Comparison of ENCODE assay signal across 8 cellular contexts in the genomic region with DNA sequence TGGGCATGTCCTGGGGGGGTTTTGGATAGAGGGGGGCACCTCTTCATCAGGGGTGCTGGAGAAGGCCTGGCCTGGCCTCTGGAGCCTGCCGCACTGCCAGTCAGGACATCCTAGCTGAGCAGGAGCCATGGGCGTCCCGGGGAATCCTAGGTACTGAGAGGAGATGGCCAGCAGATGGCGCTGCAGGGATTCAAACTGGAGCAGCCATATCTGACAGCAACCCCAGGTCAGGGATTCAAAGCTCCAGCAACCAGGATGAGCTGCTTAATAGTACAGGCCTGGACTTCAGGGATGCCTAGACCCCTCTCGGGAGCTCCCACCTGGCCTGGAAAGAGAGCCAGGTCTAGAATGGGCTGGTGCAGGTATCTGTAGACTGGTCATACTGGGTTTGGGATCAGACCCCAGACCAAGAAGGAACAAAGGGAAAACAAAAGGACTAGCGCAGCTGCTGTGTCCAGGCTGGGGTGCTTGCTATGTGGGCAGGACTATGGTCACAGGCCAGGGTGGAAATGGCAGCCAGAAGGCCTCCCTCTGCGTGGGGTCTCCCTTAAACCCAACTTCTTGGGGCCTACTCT.
DNase-seq lines count a peak whose midpoint lies in the region; ATAC-seq lines count a peak whose summit lies in the region.

No MANE protein-coding gene starts in this region.

- ATAC-seq in left lobe of liver (peak; percentile 96), GM18502 (IDR thresholded peaks at IDR 0.05; ENCODE audit: poor library complexity, unreplicated experiment) (no peak), GM18498 (IDR thresholded peaks at IDR 0.05; ENCODE audit: unreplicated experiment) (no peak)

- peak; percentile 14 for DNase-seq in CMK (ENCODE audit: low read depth)
- peak; percentile 3 for DNase-seq in GM19240 (ENCODE audit: insufficient read length, low spot score)
- peak; percentile 57 for DNase-seq in NCI-H226
- DNase-seq in amniotic epithelial cell (ENCODE audit: low read depth) = peak; percentile 0
- DNase-seq in left lobe of liver (ENCODE audit: low spot score) = peak; percentile 67
- peak; percentile 67 for DNase-seq in stimulated activated CD8-positive, alpha-beta memory T cell treated with anti-CD3 and anti-CD28 coated beads, Interleukin-4, amount 100 ng/mL, for 48 hours

Comparison
In these comparisons a context has a peak if more than half of its experiments do, and no peak if none do; other contexts are left out.
1. DNase-seq: peak in every context shown above with its lines; median percentile 67 in left lobe of liver; 67 in stimulated activated CD8-positive, alpha-beta memory T cell treated with anti-CD3 and anti-CD28 coated beads, Interleukin-4, amount 100 ng/mL, for 48 hours; 57 in NCI-H226; 14 in CMK; 3 in GM19240; 0 in amniotic epithelial cell.